Comparison of ENCODE assay signal across 10 cellular contexts in the genomic region with DNA sequence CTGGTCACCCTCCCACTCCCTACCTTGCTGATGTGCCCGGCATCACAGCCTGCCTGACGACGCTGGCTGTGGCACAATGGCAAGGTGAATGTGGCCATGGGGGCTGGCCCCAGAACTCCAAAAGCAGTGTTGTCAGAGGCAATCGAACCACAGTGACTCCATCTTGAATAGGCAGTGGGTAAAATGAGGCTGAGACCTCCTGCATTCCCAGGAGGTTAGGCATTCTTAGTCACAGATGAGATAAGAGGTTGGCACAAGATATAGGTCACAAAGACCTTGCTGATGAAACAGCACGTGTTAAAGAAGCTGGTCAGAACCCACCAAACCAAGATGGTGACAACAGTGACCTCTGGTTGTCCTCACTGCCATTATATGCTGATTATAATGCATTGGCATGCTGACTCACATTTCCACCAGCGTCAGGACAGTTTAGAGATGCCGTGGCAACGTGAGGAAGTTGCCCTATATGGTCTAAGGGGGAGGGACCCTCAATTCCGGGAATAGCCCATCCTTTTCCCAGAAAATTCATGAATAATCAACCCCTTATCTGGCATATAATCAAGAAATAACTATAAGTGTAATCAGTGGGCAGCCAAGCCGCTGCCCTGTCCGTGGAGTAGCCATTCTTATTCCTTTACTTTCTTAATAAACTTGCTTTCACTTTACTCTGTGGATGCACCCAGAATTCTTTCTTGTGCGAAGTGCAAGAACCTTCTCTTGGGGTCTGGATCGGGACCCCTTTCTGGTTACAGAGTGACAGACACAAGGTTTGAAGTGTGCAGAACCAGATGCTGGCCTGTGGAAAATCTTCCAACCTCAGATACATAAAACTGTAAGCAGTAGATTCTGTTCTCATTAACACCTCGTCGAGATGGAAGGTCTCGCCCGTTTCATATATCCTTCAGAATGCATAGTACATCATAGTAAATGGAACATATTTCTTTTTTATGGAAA. TPM values are rescaled to one million over a fixed set of nuclear protein-coding genes. Genes with fewer than 3 reads are reported as not detected.
DNase-seq lines count a peak whose midpoint lies in the region; ATAC-seq and TF ChIP-seq lines count a peak whose summit lies in the region.
"Had no signal": no experiment of that assay in that cellular context is flagged by ENCODE, and none has a peak within 500 bp of the region (broad histone marks: within the 10 kb centered on the region; RNA-seq: fewer than 3 reads in every experiment).

No MANE protein-coding gene starts in this region.

- H3K4me3 Mint-ChIP-seq in dendritic cell treated with granulocyte-macrophage colony-stimulating factor and Interleukin-4, amounts not matched to agents 40 ng/mL and 50 ng/mL, for 4 days, result no peak overlapping the region

- intact Hi-C loops in PC-9 (cut with micrococcal nuclease; ENCODE audit: unreplicated experiment), result no loop called here
- intact Hi-C loops in dendritic cell treated with granulocyte-macrophage colony-stimulating factor and Interleukin-4, amounts not matched to agents 40 ng/mL and 50 ng/mL, for 4 days (cut with micrococcal nuclease), result loop anchor here (1.0 to 5.0 kb wide), 3 partner anchors 49 to 432 kb away; a partner anchor contains a TSS

- H3K4me2 ChIP-seq in PC-9 (peak overlapping the region; percentile 38), skeletal muscle satellite cell (ENCODE audit: low read length) (peak overlapping the region; percentile 7)

- H2AFZ ChIP-seq in PC-9, result peak overlapping the region; percentile 64

- peak overlapping the region; percentile 84 for H3K27ac Mint-ChIP-seq in dendritic cell treated with granulocyte-macrophage colony-stimulating factor and Interleukin-4, amounts not matched to agents 40 ng/mL and 50 ng/mL, for 4 days

- POLR2A ChIA-PET in PC-9 (lab: Charles Lee; ENCODE audit: unreplicated experiment), result interaction anchor here (1.1 kb wide), 1 partner anchor 90 kb away, joined by 16 read pairs; no protein-coding TSS in a partner anchor

- peaks cover 8% of the 10 kb centered on the region for H3K9me3 Mint-ChIP-seq in dendritic cell treated with granulocyte-macrophage colony-stimulating factor and Interleukin-4, amounts not matched to agents 40 ng/mL and 50 ng/mL, for 4 days

- H3K79me2 ChIP-seq in PC-9 (ENCODE audit: low read depth), result no peaks in the 10 kb centered on the region

- peaks cover 31% of the 10 kb centered on the region for H3K4me1 Mint-ChIP-seq in dendritic cell treated with granulocyte-macrophage colony-stimulating factor and Interleukin-4, amounts not matched to agents 40 ng/mL and 50 ng/mL, for 4 days (ENCODE audit: low read depth)

- peak; percentile 55 for ATAC-seq in GM18870 (IDR thresholded peaks at IDR 0.05; ENCODE audit: unreplicated experiment)

- H3K27me3 Mint-ChIP-seq in dendritic cell treated with granulocyte-macrophage colony-stimulating factor and Interleukin-4, amounts not matched to agents 40 ng/mL and 50 ng/mL, for 4 days, result peaks cover 10% of the 10 kb centered on the region

- no peak overlapping the region for H3K4me3 ChIP-seq in PC-9
- no peak overlapping the region for H3K4me3 ChIP-seq in skeletal muscle satellite cell (ENCODE audit: low read length)

- H3K9me2 ChIP-seq in PC-9 (ENCODE audit: insufficient read depth), result no peaks in the 10 kb centered on the region

- no peak overlapping the region for H3K27ac ChIP-seq in PC-9
- H3K27ac ChIP-seq: neutrophil had no signal

- CTCF ChIA-PET in PC-9 (lab: Charles Lee), result no interaction called here

- TSS peak; percentile 70 for BruUV-seq in PC-9 (replicated peaks; lab: Mats Ljungman, UMichigan)

- H3K36me3 ChIP-seq in PC-9 (ENCODE audit: low read depth) (no peaks in the 10 kb centered on the region), skeletal muscle satellite cell (ENCODE audit: insufficient read depth, low read length) (no peaks in the 10 kb centered on the region)
- H3K36me3 ChIP-seq: neutrophil had no signal

- DNase-seq in PC-9 (peak in 1 of 2 experiments; percentile 40), SK-N-DZ (ENCODE audit: low spot score) (no peak), NAMALWA (ENCODE audit: low spot score) (no peak), ecto neural progenitor cell (ENCODE audit: low spot score) (no peak), NCI-H146 (lab: John Stamatoyannopoulos, UW) (no peak)
- DNase-seq: NCI-H526 treated with DMSO at 0.1 percent for 48 hours had no signal

- H3F3A ChIP-seq in PC-9 (ENCODE audit: insufficient read depth, low read depth), result no peaks in the 10 kb centered on the region

- H3K9me3 ChIP-seq in PC-9 (ENCODE audit: insufficient read depth, low read depth), result no peaks in the 10 kb centered on the region
- H3K9me3 ChIP-seq in skeletal muscle satellite cell (replicated peaks; ENCODE audit: low read length), result no peaks in the 10 kb centered on the region
- H3K9me3 ChIP-seq: neutrophil had no signal

- no peaks in the 10 kb centered on the region for H3K36me3 Mint-ChIP-seq in dendritic cell treated with granulocyte-macrophage colony-stimulating factor and Interleukin-4, amounts not matched to agents 40 ng/mL and 50 ng/mL, for 4 days (ENCODE audit: low read depth)

- H3K27me3 ChIP-seq in PC-9 (ENCODE audit: insufficient read depth, low read depth), result no peaks in the 10 kb centered on the region
- H3K27me3 ChIP-seq in skeletal muscle satellite cell (ENCODE audit: control insufficient read depth, insufficient read depth, low read length), result no peaks in the 10 kb centered on the region

- no peak overlapping the region for H3K9ac ChIP-seq in skeletal muscle satellite cell (ENCODE audit: low read depth, low read length)

- no peaks in the 10 kb centered on the region for H4K20me1 ChIP-seq in PC-9 (ENCODE audit: insufficient read depth)

- no peak for TF ChIP-seq CTCF in PC-9 (conservative IDR thresholded peaks at IDR 0.05)

- H3K4me1 ChIP-seq in PC-9 (replicated peaks; ENCODE audit: insufficient read depth), result no peaks in the 10 kb centered on the region
- peaks cover 35% of the 10 kb centered on the region for H3K4me1 ChIP-seq in skeletal muscle satellite cell (ENCODE audit: control insufficient read depth, insufficient read depth, low read length)

RNA-seq across cellular contexts. Expression of a gene that starts 26.8 kb away (rescaled TPM):
- total RNA-seq in PC-9 (2021), result not detected in 2 replicates
- total RNA-seq in skeletal muscle satellite cell (2012; rRNA removed), result not detected in 2 replicates
- polyA plus RNA-seq in SK-N-DZ (2014; cell fraction: cytosol; rRNA removed), result not detected in 2 replicates
- not detected in 2 replicates for polyA plus RNA-seq in SK-N-DZ (2014; cell fraction: nucleus; rRNA removed)

RNA-seq across cellular contexts. Expression of a gene that starts 28.9 kb away (rescaled TPM):
- not detected in 2 replicates for total RNA-seq in PC-9 (2021)
- total RNA-seq in skeletal muscle satellite cell (2012; rRNA removed), result not detected in 2 replicates
- polyA plus RNA-seq in SK-N-DZ (2014; cell fraction: cytosol; rRNA removed), result 0.22 TPM in 1 of 2 replicates, not detected in the other
- polyA plus RNA-seq in SK-N-DZ (2014; cell fraction: nucleus; rRNA removed), result not detected in 2 replicates
